25 cellular contexts compared by ENCODE assay signal in genomic region chr18:61714421-61714820, GRCh38.
"Had no signal": no experiment of that assay in that cellular context is flagged by ENCODE, and none has a peak within 500 bp of the region (broad histone marks: within the 10 kb centered on the region; RNA-seq: fewer than 3 reads in every experiment).

No MANE protein-coding gene starts in this region.

- ATAC-seq: effector memory CD8-positive, alpha-beta T cell; naive thymus-derived CD4-positive, alpha-beta T cell; sciatic nerve; stimulated activated naive CD8-positive, alpha-beta T cell treated with anti-CD3 and anti-CD28 coated beads, Interleukin-15, amount 100 ng/mL, for 72 hours had no signal

- FAIRE-seq: endometrium had no signal

- H3K36me3 ChIP-seq: esophagus squamous epithelium, neural progenitor cell, prostate gland, right atrium auricular region, suprapubic skin had no signal

- H3K27me3 ChIP-seq: neural progenitor cell, right atrium auricular region, suprapubic skin had no signal

- H3K9me3 ChIP-seq: esophagus squamous epithelium, mucosa of descending colon, prostate gland, right atrium auricular region, suprapubic skin had no signal

- H3K4me3 ChIP-seq: esophagus squamous epithelium, lung, mucosa of descending colon, neural progenitor cell, prostate gland, right atrium auricular region, smooth muscle cell, suprapubic skin had no signal

- H3K4me1 ChIP-seq: esophagus squamous epithelium, neural progenitor cell, prostate gland, right atrium auricular region, suprapubic skin had no signal

- DNase-seq: cortex of kidney; effector memory CD8-positive, alpha-beta T cell; esophagus squamous epithelium; foreskin melanocyte; hypothalamus; immature natural killer cell; islet precursor cell; kidney glomerular epithelial cell; mucosa of descending colon; naive thymus-derived CD4-positive, alpha-beta T cell; stimulated activated CD4-positive, alpha-beta T cell treated with anti-CD3 and anti-CD28 coated beads, Interleukin-12 subunit alpha, Interleukin-12 subunit beta, amount 100 ng/mL, for 4 hours; stimulated activated CD4-positive, alpha-beta T cell treated with anti-CD3 and anti-CD28 coated beads, Interleukin-1b, Interleukin-23, amount 100 ng/mL, for 48 hours; stimulated activated CD4-positive, alpha-beta T cell treated with anti-CD3 and anti-CD28 coated beads, Interleukin-4, amount 100 ng/mL, for 1 hour; stimulated activated CD8-positive, alpha-beta memory T cell treated with anti-CD3 and anti-CD28 coated beads, Interleukin-4, amount 100 ng/mL, for 48 hours; stimulated activated naive CD4-positive, alpha-beta T cell; stimulated activated naive CD8-positive, alpha-beta T cell treated with anti-CD3 and anti-CD28 coated beads, Interleukin-15, amount 100 ng/mL, for 72 hours; trophoblast cell had no signal

- H3K27ac ChIP-seq: esophagus squamous epithelium, neural progenitor cell, prostate gland, right atrium auricular region, suprapubic skin had no signal
